ENCODE assay signal across 8 cellular contexts in genomic region chr3:4491873-4492239, GRCh38. TPM values are rescaled to one million over a fixed set of nuclear protein-coding genes. Genes with fewer than 3 reads are reported as not detected.
DNase-seq lines count a peak whose midpoint lies in the region; ATAC-seq and TF ChIP-seq lines count a peak whose summit lies in the region.

No MANE protein-coding gene starts in this region.

- H3K4me3 ChIP-seq in AG09309 (ENCODE audit: control insufficient read depth, low read depth, low read length): peak overlapping the region; percentile 89
- no peak overlapping the region for H3K4me3 ChIP-seq in KMS-11 (IDR thresholded peaks at IDR 0.05; ENCODE audit: insufficient read depth, low read depth, low read length)

- TF ChIP-seq CTCF in AG09309 (IDR thresholded peaks at IDR 0.05; ENCODE audit: control insufficient read depth, insufficient read depth, low read depth, low read length, missing control alignments) (no peak), KMS-11 (conservative IDR thresholded peaks at IDR 0.05; ENCODE audit: low read depth, low read length) (no peak), chondrocyte (IDR thresholded peaks at IDR 0.05) (no peak)

- no peaks in the 10 kb centered on the region for H4K20me1 ChIP-seq in KMS-11 (ENCODE audit: insufficient read depth)

- peaks cover 1% of the 10 kb centered on the region for H3K36me3 Mint-ChIP-seq in chondrocyte (ENCODE audit: low read depth)
- peaks cover 26 to 27% of the 10 kb centered on the region in 2 donors for H3K36me3 Mint-ChIP-seq in naive B cell

- H3K4me3 Mint-ChIP-seq in chondrocyte (ENCODE audit: unreplicated experiment) (peak overlapping the region; percentile 87), naive B cell (peak overlapping the region; percentile 92 to 100 (median 99))

- no peak for ATAC-seq in naive B cell (ENCODE audit: low read depth in 2 of 2)
- no peak for ATAC-seq in HG03520 (IDR thresholded peaks at IDR 0.05; ENCODE audit: unreplicated experiment)

- peaks cover 36% of the 10 kb centered on the region for H3K4me1 ChIP-seq in KMS-11 (ENCODE audit: low read depth, poor library complexity, severe bottlenecking)

- H3K9ac ChIP-seq in KMS-11: no peak overlapping the region; the same call in 1 of the 2 replicates

- H3K4me2 ChIP-seq in KMS-11: peak overlapping the region; percentile 54

- H2AFZ ChIP-seq in KMS-11 (ENCODE audit: low read depth): peak overlapping the region; percentile 88; the same call in 1 of the 2 replicates

- no peaks in the 10 kb centered on the region for H3K79me2 ChIP-seq in KMS-11 (ENCODE audit: insufficient read depth, low read depth)

- H3K27ac Mint-ChIP-seq in chondrocyte (ENCODE audit: unreplicated experiment) (peak overlapping the region; percentile 96), naive B cell (peak overlapping the region in 3 of 6 donors; percentile 59 to 97 (median 97))

- H3K27ac ChIP-seq in KMS-11: no peak overlapping the region

- H3K9me3 Mint-ChIP-seq in chondrocyte (ENCODE audit: low read depth): no peaks in the 10 kb centered on the region
- peaks cover 0 to 2% (median 0%) of the 10 kb centered on the region in 7 donors for H3K9me3 Mint-ChIP-seq in naive B cell

- H3K27me3 ChIP-seq in KMS-11 (ENCODE audit: insufficient read depth, low read depth): no peaks in the 10 kb centered on the region; the same call in 1 of the 2 replicates

- H3K4me1 Mint-ChIP-seq in chondrocyte (ENCODE audit: low read depth) (peaks cover 40% of the 10 kb centered on the region), naive B cell (peaks cover 33 to 41% (median 40%) of the 10 kb centered on the region in 3 donors)

- H3K27me3 Mint-ChIP-seq in chondrocyte (ENCODE audit: low read depth): peaks cover 2% of the 10 kb centered on the region
- H3K27me3 Mint-ChIP-seq in naive B cell: no peaks in the 10 kb centered on the region

- no peak for DNase-seq in AG09309 (ENCODE audit: low read depth)
- DNase-seq in chondrocyte (ENCODE audit: low spot score): no peak
- no peak for DNase-seq in naive B cell
- DNase-seq in C1 segment of cervical spinal cord (lab: John Stamatoyannopoulos, UW): no peak
- DNase-seq in HPDE6-E6E7 (ENCODE audit: extremely low spot score): no peak
- DNase-seq in activated CD4-positive, alpha-beta T cell treated with anti-CD3 and anti-CD28 coated beads for 1 hour: no peak

- H3K36me3 ChIP-seq in KMS-11 (ENCODE audit: insufficient read depth): no peaks in the 10 kb centered on the region

RNA-seq across cellular contexts. Expression of gene ITPR1, which starts 1.3 kb away (rescaled TPM):
- total RNA-seq in chondrocyte: 44.7 to 77.9 TPM (median 45.0 TPM) in 3 replicates
- 100 to 1,000 TPM in 1 of 6 donors, 10 to 100 TPM in 5; 54.8 to 110 (median 87.3) TPM for polyA plus RNA-seq in naive B cell (ENCODE audit: low read depth in 6 of 6)

RNA-seq across cellular contexts. Expression of gene SUMF1, which starts 24.8 kb away (rescaled TPM):
- total RNA-seq in chondrocyte: 33.0 to 48.5 TPM (median 33.6 TPM) in 3 replicates
- 10 to 100 TPM; 18.8 to 27.6 (median 22.2) TPM for polyA plus RNA-seq in naive B cell (ENCODE audit: low read depth in 6 of 6)
